Comparison of ENCODE assay signal across 1 cellular context in the genomic region with DNA sequence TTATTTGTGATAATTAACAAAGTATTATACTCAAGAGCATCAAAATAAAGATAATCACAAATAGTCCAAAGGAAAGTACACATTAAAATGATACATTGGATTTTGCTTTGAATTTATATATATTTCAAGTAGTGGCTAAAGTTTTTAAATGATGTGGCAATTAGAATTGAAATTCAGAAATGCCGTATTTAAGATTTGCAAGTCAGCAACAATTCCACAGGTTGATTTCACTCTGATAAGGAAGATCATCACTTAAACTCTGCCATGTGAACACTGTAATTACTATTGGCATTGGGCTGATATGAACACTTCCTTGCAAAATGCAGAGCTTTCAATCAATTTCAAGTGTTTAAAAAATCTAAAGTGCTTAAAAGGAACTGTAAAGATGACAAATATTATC.
TF ChIP-seq lines count a peak whose summit lies in the region.

No MANE protein-coding gene starts in this region.

TF ChIP-seq in GM12878, 131 proteins besides CTCF, POLR2A, EP300 and RAD21 (continued from another document):
- TF ChIP-seq MEF2B (IDR thresholded peaks at IDR 0.05; ENCODE audit: partially characterized antibody, poor library complexity, severe bottlenecking) (no peak), CBX5 (IDR thresholded peaks at IDR 0.05; ENCODE audit: low read depth) (no peak), EED (IDR thresholded peaks at IDR 0.05; ENCODE audit: low read depth) (no peak), MTA3 (IDR thresholded peaks at IDR 0.05; ENCODE audit: borderline replicate concordance, low read length) (no peak), HCFC1 (IDR thresholded peaks at IDR 0.05; ENCODE audit: low read length) (no peak), ASH2L (IDR thresholded peaks at IDR 0.05; ENCODE audit: borderline replicate concordance, low read depth) (no peak), KDM1A (IDR thresholded peaks at IDR 0.05; ENCODE audit: borderline replicate concordance) (no peak), ZNF24 (IDR thresholded peaks at IDR 0.05) (no peak)
- TF ChIP-seq, protein P1, sequence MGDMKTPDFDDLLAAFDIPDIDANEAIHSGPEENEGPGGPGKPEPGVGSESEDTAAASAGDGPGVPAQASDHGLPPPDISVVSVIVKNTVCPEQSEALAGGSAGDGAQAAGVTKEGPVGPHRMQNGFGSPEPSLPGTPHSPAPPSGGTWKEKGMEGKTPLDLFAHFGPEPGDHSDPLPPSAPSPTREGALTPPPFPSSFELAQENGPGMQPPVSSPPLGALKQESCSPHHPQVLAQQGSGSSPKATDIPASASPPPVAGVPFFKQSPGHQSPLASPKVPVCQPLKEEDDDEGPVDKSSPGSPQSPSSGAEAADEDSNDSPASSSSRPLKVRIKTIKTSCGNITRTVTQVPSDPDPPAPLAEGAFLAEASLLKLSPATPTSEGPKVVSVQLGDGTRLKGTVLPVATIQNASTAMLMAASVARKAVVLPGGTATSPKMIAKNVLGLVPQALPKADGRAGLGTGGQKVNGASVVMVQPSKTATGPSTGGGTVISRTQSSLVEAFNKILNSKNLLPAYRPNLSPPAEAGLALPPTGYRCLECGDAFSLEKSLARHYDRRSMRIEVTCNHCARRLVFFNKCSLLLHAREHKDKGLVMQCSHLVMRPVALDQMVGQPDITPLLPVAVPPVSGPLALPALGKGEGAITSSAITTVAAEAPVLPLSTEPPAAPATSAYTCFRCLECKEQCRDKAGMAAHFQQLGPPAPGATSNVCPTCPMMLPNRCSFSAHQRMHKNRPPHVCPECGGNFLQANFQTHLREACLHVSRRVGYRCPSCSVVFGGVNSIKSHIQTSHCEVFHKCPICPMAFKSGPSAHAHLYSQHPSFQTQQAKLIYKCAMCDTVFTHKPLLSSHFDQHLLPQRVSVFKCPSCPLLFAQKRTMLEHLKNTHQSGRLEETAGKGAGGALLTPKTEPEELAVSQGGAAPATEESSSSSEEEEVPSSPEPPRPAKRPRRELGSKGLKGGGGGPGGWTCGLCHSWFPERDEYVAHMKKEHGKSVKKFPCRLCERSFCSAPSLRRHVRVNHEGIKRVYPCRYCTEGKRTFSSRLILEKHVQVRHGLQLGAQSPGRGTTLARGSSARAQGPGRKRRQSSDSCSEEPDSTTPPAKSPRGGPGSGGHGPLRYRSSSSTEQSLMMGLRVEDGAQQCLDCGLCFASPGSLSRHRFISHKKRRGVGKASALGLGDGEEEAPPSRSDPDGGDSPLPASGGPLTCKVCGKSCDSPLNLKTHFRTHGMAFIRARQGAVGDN (IDR thresholded peaks at IDR 0.05): no peak
- TF ChIP-seq, protein P2, sequence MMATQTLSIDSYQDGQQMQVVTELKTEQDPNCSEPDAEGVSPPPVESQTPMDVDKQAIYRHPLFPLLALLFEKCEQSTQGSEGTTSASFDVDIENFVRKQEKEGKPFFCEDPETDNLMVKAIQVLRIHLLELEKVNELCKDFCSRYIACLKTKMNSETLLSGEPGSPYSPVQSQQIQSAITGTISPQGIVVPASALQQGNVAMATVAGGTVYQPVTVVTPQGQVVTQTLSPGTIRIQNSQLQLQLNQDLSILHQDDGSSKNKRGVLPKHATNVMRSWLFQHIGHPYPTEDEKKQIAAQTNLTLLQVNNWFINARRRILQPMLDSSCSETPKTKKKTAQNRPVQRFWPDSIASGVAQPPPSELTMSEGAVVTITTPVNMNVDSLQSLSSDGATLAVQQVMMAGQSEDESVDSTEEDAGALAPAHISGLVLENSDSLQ (IDR thresholded peaks at IDR 0.05): no peak
- TF ChIP-seq, protein P3, sequence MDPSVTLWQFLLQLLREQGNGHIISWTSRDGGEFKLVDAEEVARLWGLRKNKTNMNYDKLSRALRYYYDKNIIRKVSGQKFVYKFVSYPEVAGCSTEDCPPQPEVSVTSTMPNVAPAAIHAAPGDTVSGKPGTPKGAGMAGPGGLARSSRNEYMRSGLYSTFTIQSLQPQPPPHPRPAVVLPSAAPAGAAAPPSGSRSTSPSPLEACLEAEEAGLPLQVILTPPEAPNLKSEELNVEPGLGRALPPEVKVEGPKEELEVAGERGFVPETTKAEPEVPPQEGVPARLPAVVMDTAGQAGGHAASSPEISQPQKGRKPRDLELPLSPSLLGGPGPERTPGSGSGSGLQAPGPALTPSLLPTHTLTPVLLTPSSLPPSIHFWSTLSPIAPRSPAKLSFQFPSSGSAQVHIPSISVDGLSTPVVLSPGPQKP (IDR thresholded peaks at IDR 0.05; ENCODE audit: low read depth, low read length): no peak
TF ChIP-seq in GM12878: peak in this region for 0.
